ENCODE assay signal across 8 cellular contexts in genomic region chr2:46297546-46298271, GRCh38. TPM values are rescaled to one million over a fixed set of nuclear protein-coding genes. Genes with fewer than 3 reads are reported as not detected.
DNase-seq lines count a peak whose midpoint lies in the region; ATAC-seq and TF ChIP-seq lines count a peak whose summit lies in the region.

No MANE protein-coding gene starts in this region.

- no peaks in the 10 kb centered on the region for H3K9me3 Mint-ChIP-seq in Caco-2 (ENCODE audit: unreplicated experiment)

- peaks cover 26% of the 10 kb centered on the region for H3K36me3 Mint-ChIP-seq in Caco-2 (ENCODE audit: insufficient read depth, unreplicated experiment)

- H2AFZ ChIP-seq in Karpas-422 (ENCODE audit: low read length) = no peak overlapping the region

- TSS peak; percentile 37 for BruUV-seq in Caco-2 (replicated peaks; lab: Mats Ljungman, UMichigan)

- H3K36me3 ChIP-seq in Caco-2 (ENCODE audit: control insufficient read depth, insufficient read depth, low read length) (no peaks in the 10 kb centered on the region), Karpas-422 (ENCODE audit: insufficient read depth, low read length) (no peaks in the 10 kb centered on the region), lung (ENCODE audit: control insufficient read depth in 2 of 2, insufficient read depth in 2 of 2, low read length in 2 of 2) (no peaks in the 10 kb centered on the region)

- H3K4me3 ChIP-seq in Caco-2 (ENCODE audit: low read depth, low read length) (peak overlapping the region; percentile 90), Karpas-422 (ENCODE audit: low read length) (peak overlapping the region; percentile 54; the same call in 1 of the 2 replicates), lung (peak overlapping the region; percentile 87)

- H3K27me3 ChIP-seq in Caco-2 (replicated peaks; ENCODE audit: control insufficient read depth, insufficient read depth, low read length) (no peaks in the 10 kb centered on the region), Karpas-422 (ENCODE audit: low read length) (no peaks in the 10 kb centered on the region), lung (ENCODE audit: control insufficient read depth, insufficient read depth) (no peaks in the 10 kb centered on the region)

- H3K4me1 Mint-ChIP-seq in Caco-2 (ENCODE audit: low read depth, unreplicated experiment) = peaks cover 24% of the 10 kb centered on the region

- H3K9me3 ChIP-seq in Caco-2 (no peaks in the 10 kb centered on the region), Karpas-422 (ENCODE audit: low read length) (no peaks in the 10 kb centered on the region), lung (ENCODE audit: control insufficient read depth in 2 of 2, insufficient read depth in 1 of 2, low read length in 1 of 2) (no peaks in the 10 kb centered on the region)

- peak overlapping the region; percentile 57 for H3K27ac Mint-ChIP-seq in Caco-2 (ENCODE audit: unreplicated experiment)

- POLR2A ChIA-PET in Caco-2 (lab: Charles Lee) = interaction anchor here (1.8 kb wide), 1 partner anchor 235 kb away, joined by 6 read pairs; no protein-coding TSS in a partner anchor

- WGBS in lung, 2 donors = 0 to 1% methylated on average over 65 of the region's 65 CpGs

- peak in 1 of 2 experiments; percentile 9 for TF ChIP-seq CTCF in Caco-2 (IDR thresholded peaks at IDR 0.05; ENCODE audit: insufficient read depth in 1 of 2, low read depth in 1 of 2, low read length in 1 of 2, severe bottlenecking in 1 of 2, unreplicated experiment in 1 of 2)
- no peak for TF ChIP-seq CTCF in lung (IDR thresholded peaks at IDR 0.05; ENCODE audit: control extremely low read depth, extremely low read depth)

- no peaks in the 10 kb centered on the region for H3K79me2 ChIP-seq in Karpas-422 (ENCODE audit: low read length)

- 0 out of 2 replicates have a peak overlapping the region, but pooled peaks have one; percentile 27 for H3K9ac ChIP-seq in Karpas-422 (ENCODE audit: low read length)

- peaks cover 2% of the 10 kb centered on the region for H3K27me3 Mint-ChIP-seq in Caco-2 (ENCODE audit: insufficient read depth, unreplicated experiment)

- H3K4me2 ChIP-seq in Karpas-422 (ENCODE audit: low read depth, low read length, poor library complexity, severe bottlenecking) = peak overlapping the region; percentile 58

- no peaks in the 10 kb centered on the region for H4K20me1 ChIP-seq in Karpas-422 (ENCODE audit: insufficient read depth, low read depth, low read length)

- H3K9me2 ChIP-seq in Karpas-422 (replicated peaks; ENCODE audit: insufficient read depth, low read length) = no peaks in the 10 kb centered on the region

- H3K4me3 Mint-ChIP-seq in Caco-2 (ENCODE audit: unreplicated experiment) = peak overlapping the region; percentile 83

- CTCF ChIA-PET in Caco-2 (lab: Charles Lee) = interaction anchor here (0.7 to 2.1 kb wide), 8 partner anchors 10 to 235 kb away, joined by 3 to 15 read pairs (median 4); no protein-coding TSS in a partner anchor

- ATAC-seq in GM21515 (IDR thresholded peaks at IDR 0.05; ENCODE audit: unreplicated experiment) (peak; percentile 41), lung (ENCODE audit: insufficient read depth, low FRiP score) (peak; percentile 66), HG03097 (IDR thresholded peaks at IDR 0.05; ENCODE audit: low FRiP score, unreplicated experiment) (no peak)

- DNase-seq in Caco-2 (peak; percentile 88 to 90), Karpas-422 (no peak), lung (ENCODE audit: low spot score) (peak; percentile 90)
- peak; percentile 65 for DNase-seq in activated CD4-positive, alpha-beta T cell treated with anti-CD3 and anti-CD28 coated beads for 1 hour
- DNase-seq in stimulated activated CD8-positive, alpha-beta memory T cell treated with anti-CD3 and anti-CD28 coated beads, Interleukin-12 subunit alpha, Interleukin-12 subunit beta, amount 100 ng/mL, for 24 hours (ENCODE audit: extremely low read depth) = peak; percentile 45

- peaks cover 16% of the 10 kb centered on the region for H3K4me1 ChIP-seq in Caco-2
- H3K4me1 ChIP-seq in Karpas-422 (ENCODE audit: low read length) = no peaks in the 10 kb centered on the region; the same call in 1 of the 2 replicates
- peaks cover 1 to 9% of the 10 kb centered on the region in 2 donors for H3K4me1 ChIP-seq in lung (ENCODE audit: control insufficient read depth in 2 of 2, insufficient read depth in 2 of 2, low read length in 2 of 2)

- intact Hi-C loops in Caco-2 (cut with micrococcal nuclease; ENCODE audit: unreplicated experiment) = loop anchor here (1.0 to 10.0 kb wide), 6 partner anchors 65 to 683 kb away; partner anchors contain the start of gene SRBD1

- H3K27ac ChIP-seq in Karpas-422 (ENCODE audit: low read length) (no peak overlapping the region), cingulate gyrus (ENCODE audit: low read depth, low read length) (peak overlapping the region; percentile 69), lung (ENCODE audit: low read depth in 1 of 2, low read length in 1 of 2) (peak overlapping the region; percentile 96 to 97)

RNA-seq across cellular contexts. Expression of gene EPAS1, which starts 0.5 kb away (rescaled TPM):
- total RNA-seq in Caco-2 (2022) (68.1 and 77.3 TPM in 2 replicates), lung (1,000 to 10,000 TPM in 1 of 2 donors, 100 to 1,000 TPM in 1; 424 to 1,051 TPM)
- total RNA-seq in Karpas-422 (2014; rRNA removed; shearing (Covaris generic); ENCODE audit: low replicate concordance) = not detected in 2 replicates
- polyA plus RNA-seq in lung = 100 to 1,000 TPM; 233 to 337 TPM

Comparison
In these comparisons a context has a peak if more than half of its experiments do, and no peak if none do; other contexts are left out.
1. RNA of gene EPAS1, which starts 0.5 kb away (total RNA-seq): 424 to 1,051 TPM in lung and 68.1 to 77.3 TPM in Caco-2; not detected in Karpas-422; every median in the first group is over 10 times any median in the second.
2. Peak in every context shown above with its lines, with median percentiles within 50 percentile points of each other: H3K4me3 ChIP-seq.